ENCODE assay signal across 6 cellular contexts in the genomic region with DNA sequence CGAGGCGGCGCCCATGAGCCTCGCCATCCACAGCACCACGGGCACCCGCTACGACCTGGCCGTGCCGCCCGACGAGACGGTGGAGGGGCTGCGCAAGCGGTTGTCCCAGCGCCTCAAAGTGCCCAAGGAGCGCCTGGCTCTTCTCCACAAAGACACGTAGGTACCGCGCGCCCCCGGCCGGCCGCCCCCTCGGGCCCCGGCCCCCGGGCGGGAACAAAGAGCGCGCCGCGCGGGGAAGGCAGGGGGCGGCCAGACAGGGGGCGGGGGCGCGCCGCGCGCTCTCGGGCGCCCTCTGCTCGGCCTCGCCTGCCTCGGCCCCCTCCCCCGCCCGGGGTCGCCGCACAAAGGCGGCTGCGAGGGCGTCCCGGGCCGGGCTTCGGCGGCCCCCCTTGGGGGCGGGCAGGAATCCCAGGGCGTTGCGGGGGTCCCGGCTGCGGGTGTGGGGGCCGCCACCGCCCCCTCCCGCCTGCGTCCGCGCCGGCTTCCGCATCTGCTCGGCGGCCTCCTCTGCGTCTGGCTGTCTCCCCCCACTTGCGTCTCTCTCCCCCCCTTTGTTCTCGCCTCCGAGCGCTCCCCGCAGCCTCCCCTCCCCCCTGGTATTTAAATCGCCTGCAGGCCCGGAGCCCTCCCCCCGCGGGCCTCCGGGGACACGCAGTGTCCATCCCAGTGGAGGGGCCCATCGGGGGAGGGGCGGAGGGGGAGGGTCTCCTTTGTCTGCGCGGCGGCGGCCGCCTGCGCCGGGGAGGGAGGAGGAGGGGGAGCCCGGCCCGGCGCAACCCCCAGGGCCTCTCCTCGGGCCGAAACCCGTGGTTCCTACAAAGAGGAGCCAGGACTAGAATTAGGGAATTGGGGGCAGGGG. TPM values are rescaled to one million over a fixed set of nuclear protein-coding genes. Genes with fewer than 3 reads are reported as not detected.
A peak's percentile ranks its signal among the peaks of the same experiment; 100 is the strongest.
DNase-seq lines count a peak whose midpoint lies in the region; ATAC-seq and TF ChIP-seq lines count a peak whose summit lies in the region.

No MANE protein-coding gene starts in this region.

- ATAC-seq in GM18868 (IDR thresholded peaks at IDR 0.05; ENCODE audit: unreplicated experiment) (no peak), HG03460 (IDR thresholded peaks at IDR 0.05; ENCODE audit: unreplicated experiment) (no peak)

- no peak overlapping the region for H2AFZ ChIP-seq in mammary epithelial cell (ENCODE audit: low read depth, low read length)

- in situ Hi-C loops in mammary epithelial cell (cut with MboI; ENCODE audit: low sequenced_read_pairs in 2 of 2) = no loop called here

- peak overlapping the region; percentile 71 to 92 (median 72) for H3K4me3 ChIP-seq in mammary epithelial cell (replicated peaks in 1 of 3; ENCODE audit: insufficient read depth in 1 of 3, low read depth in 2 of 3, low read length in 3 of 3)

- peaks cover 23% of the 10 kb centered on the region for H3K4me1 ChIP-seq in mammary epithelial cell (ENCODE audit: insufficient read depth, low read length)

- peak overlapping the region; percentile 93 for H3K4me2 ChIP-seq in mammary epithelial cell (ENCODE audit: insufficient read depth, low read depth, low read length)

- peaks cover 51% of the 10 kb centered on the region for H3K79me2 ChIP-seq in mammary epithelial cell (ENCODE audit: insufficient read depth, low read length)

- dilution Hi-C loops in mammary epithelial cell (cut with HindIII; ENCODE audit: low sequenced_read_pairs) = no loop called here

- H4K20me1 ChIP-seq in mammary epithelial cell (ENCODE audit: insufficient read depth, low read length) = peaks cover 7% of the 10 kb centered on the region

- peaks cover 18% of the 10 kb centered on the region for H3K36me3 ChIP-seq in mammary epithelial cell (ENCODE audit: insufficient read depth, low read length)

- no peaks in the 10 kb centered on the region for H3K9me3 ChIP-seq in mammary epithelial cell (replicated peaks; ENCODE audit: insufficient read depth, low read length)

- TF ChIP-seq CTCF in mammary epithelial cell (conservative IDR thresholded peaks at IDR 0.05 in 1 of 2, IDR thresholded peaks at IDR 0.05 in 1 of 2; ENCODE audit: extremely low read depth in 1 of 2, insufficient read depth in 1 of 2, low read depth in 1 of 2, low read length in 2 of 2) = no peak

- H3K27ac ChIP-seq in mammary epithelial cell (ENCODE audit: insufficient read depth, low read depth, low read length) = peak overlapping the region; percentile 54

- DNase-seq in GDM1 (lab: John Stamatoyannopoulos, UW) (peak; percentile 31), NCI-H69 (lab: John Stamatoyannopoulos, UW) (peak; percentile 92), mammary epithelial cell (no peak), midbrain (lab: John Stamatoyannopoulos, UW) (peak; percentile 70)

- CTCF ChIA-PET in mammary epithelial cell (lab: Charles Lee; ENCODE audit: low non-redundant PET) = no interaction called here

- no TSS peak for BruUV-seq in mammary epithelial cell (replicated peaks; lab: Mats Ljungman, UMichigan)

- intact Hi-C loops in mammary epithelial cell (cut with micrococcal nuclease) = no loop called here

- peak overlapping the region; percentile 73 for H3K9ac ChIP-seq in mammary epithelial cell (ENCODE audit: insufficient read depth, low read length)

- no CpG with 5 or more reads among the region's 97 CpGs for WGBS in mammary epithelial cell (ENCODE audit: low coverage, missing lambda C conversion rate)

- no peaks in the 10 kb centered on the region for H3K27me3 ChIP-seq in mammary epithelial cell (ENCODE audit: insufficient read depth, low read length)

RNA-seq across cellular contexts. Expression of a gene that starts 2.2 kb away (rescaled TPM):
- total RNA-seq in mammary epithelial cell = 10 to 100 TPM; 17.5 to 73.8 TPM
- 19.1 TPM for polyA plus RNA-seq in mammary epithelial cell
- polyA minus RNA-seq in mammary epithelial cell = 26.2 TPM

RNA-seq across cellular contexts. Expression of a gene that starts 9.1 kb away (rescaled TPM):
- total RNA-seq in mammary epithelial cell = 100 to 1,000 TPM in 1 of 2 donors, 10 to 100 TPM in 1; 12.3 to 198 TPM
- polyA plus RNA-seq in mammary epithelial cell = 137 TPM
- 24.2 TPM for polyA minus RNA-seq in mammary epithelial cell

RNA-seq across cellular contexts. Expression of a gene that starts 12.8 kb away (rescaled TPM):
- total RNA-seq in mammary epithelial cell = 1 to 10 TPM; 5.8 to 7.3 TPM
- 0.88 TPM for polyA plus RNA-seq in mammary epithelial cell
- 1.1 TPM for polyA minus RNA-seq in mammary epithelial cell

RNA-seq across cellular contexts. Expression of a gene that starts 18.5 kb away (rescaled TPM):
- total RNA-seq in mammary epithelial cell = 100 to 1,000 TPM; 196 to 221 TPM
- polyA plus RNA-seq in mammary epithelial cell = 132 TPM
- 125 TPM for polyA minus RNA-seq in mammary epithelial cell

RNA-seq across cellular contexts. Expression of a gene that starts 24.7 kb away (rescaled TPM):
- total RNA-seq in mammary epithelial cell = 10 to 100 TPM; 22.8 to 60.1 TPM
- polyA plus RNA-seq in mammary epithelial cell = 53.3 TPM
- 13.1 TPM for polyA minus RNA-seq in mammary epithelial cell
